ENCODE assay signal across 1 cellular context in the genomic region with DNA sequence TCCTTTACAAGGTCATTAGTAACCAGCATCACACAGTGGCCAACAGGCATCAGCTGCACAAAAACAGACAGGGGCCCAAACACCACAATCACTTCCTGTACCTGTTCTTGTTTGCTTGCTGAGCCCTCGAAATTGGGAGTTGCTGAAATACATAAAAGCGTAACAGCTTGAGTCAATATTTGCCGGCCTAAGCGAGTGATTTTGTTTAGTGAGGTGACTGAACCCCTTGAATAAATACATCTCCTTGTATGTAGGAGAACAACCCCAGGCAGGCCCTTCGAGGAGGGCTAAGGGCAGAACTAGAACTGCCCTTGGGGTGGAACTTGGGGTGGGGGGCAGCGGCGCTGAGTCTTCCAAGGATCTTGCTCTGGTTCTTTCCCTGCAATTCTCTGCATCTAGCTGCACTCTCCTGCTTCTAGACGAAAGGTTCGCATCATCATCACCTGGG.
A peak's percentile ranks its signal among the peaks of the same experiment; 100 is the strongest.
TF ChIP-seq lines count a peak whose summit lies in the region.

No MANE protein-coding gene starts in this region.

TF ChIP-seq in HepG2, 621 proteins besides CTCF, POLR2A, EP300 and RAD21 (continued from another document and continues in another):
- TF ChIP-seq, protein P1, sequence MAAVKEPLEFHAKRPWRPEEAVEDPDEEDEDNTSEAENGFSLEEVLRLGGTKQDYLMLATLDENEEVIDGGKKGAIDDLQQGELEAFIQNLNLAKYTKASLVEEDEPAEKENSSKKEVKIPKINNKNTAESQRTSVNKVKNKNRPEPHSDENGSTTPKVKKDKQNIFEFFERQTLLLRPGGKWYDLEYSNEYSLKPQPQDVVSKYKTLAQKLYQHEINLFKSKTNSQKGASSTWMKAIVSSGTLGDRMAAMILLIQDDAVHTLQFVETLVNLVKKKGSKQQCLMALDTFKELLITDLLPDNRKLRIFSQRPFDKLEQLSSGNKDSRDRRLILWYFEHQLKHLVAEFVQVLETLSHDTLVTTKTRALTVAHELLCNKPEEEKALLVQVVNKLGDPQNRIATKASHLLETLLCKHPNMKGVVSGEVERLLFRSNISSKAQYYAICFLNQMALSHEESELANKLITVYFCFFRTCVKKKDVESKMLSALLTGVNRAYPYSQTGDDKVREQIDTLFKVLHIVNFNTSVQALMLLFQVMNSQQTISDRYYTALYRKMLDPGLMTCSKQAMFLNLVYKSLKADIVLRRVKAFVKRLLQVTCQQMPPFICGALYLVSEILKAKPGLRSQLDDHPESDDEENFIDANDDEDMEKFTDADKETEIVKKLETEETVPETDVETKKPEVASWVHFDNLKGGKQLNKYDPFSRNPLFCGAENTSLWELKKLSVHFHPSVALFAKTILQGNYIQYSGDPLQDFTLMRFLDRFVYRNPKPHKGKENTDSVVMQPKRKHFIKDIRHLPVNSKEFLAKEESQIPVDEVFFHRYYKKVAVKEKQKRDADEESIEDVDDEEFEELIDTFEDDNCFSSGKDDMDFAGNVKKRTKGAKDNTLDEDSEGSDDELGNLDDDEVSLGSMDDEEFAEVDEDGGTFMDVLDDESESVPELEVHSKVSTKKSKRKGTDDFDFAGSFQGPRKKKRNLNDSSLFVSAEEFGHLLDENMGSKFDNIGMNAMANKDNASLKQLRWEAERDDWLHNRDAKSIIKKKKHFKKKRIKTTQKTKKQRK (IDR thresholded peaks at IDR 0.05; ENCODE audit: low read length), result no peak
- TF ChIP-seq HDAC6 (IDR thresholded peaks at IDR 0.05; ENCODE audit: low read depth, low read length) (no peak), ZFP36L2 (CRISPR knock-in tag; IDR thresholded peaks at IDR 0.05) (no peak), ZNF317 (CRISPR knock-in tag; IDR thresholded peaks at IDR 0.05) (0 out of 2 replicates have a peak, but pooled peaks have one; percentile 52), PRMT3 (CRISPR knock-in tag; IDR thresholded peaks at IDR 0.05; ENCODE audit: borderline replicate concordance, low read depth) (no peak), NKX3-1 (CRISPR knock-in tag; IDR thresholded peaks at IDR 0.05) (peak; percentile 69; the same call in 1 of the 2 replicates), KLF16 (CRISPR knock-in tag; IDR thresholded peaks at IDR 0.05) (peak in 1 of 2 experiments; percentile 86; a peak in 2 of 4 replicates), BHLHE40 (IDR thresholded peaks at IDR 0.05; ENCODE audit: low read length) (peak; percentile 18; the same call in 1 of the 2 replicates), ZKSCAN5 (CRISPR knock-in tag; IDR thresholded peaks at IDR 0.05) (no peak), RXRB (CRISPR knock-in tag; IDR thresholded peaks at IDR 0.05; ENCODE audit: borderline replicate concordance) (peak; percentile 99), STAT5B (CRISPR knock-in tag; IDR thresholded peaks at IDR 0.05) (no peak), ZNF274 (CRISPR knock-in tag; IDR thresholded peaks at IDR 0.05) (no peak), ZNF251 (CRISPR knock-in tag; IDR thresholded peaks at IDR 0.05) (no peak), CC2D1A (CRISPR knock-in tag; IDR thresholded peaks at IDR 0.05) (no peak)
- TF ChIP-seq, protein P2, sequence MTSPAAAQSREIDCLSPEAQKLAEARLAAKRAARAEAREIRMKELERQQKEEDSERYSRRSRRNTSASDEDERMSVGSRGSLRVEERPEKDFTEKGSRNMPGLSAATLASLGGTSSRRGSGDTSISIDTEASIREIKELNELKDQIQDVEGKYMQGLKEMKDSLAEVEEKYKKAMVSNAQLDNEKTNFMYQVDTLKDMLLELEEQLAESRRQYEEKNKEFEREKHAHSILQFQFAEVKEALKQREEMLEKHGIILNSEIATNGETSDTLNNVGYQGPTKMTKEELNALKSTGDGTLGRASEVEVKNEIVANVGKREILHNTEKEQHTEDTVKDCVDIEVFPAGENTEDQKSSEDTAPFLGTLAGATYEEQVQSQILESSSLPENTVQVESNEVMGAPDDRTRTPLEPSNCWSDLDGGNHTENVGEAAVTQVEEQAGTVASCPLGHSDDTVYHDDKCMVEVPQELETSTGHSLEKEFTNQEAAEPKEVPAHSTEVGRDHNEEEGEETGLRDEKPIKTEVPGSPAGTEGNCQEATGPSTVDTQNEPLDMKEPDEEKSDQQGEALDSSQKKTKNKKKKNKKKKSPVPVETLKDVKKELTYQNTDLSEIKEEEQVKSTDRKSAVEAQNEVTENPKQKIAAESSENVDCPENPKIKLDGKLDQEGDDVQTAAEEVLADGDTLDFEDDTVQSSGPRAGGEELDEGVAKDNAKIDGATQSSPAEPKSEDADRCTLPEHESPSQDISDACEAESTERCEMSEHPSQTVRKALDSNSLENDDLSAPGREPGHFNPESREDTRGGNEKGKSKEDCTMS (CRISPR knock-in tag; conservative IDR thresholded peaks at IDR 0.05), result no peak
- TF ChIP-seq, protein P3, sequence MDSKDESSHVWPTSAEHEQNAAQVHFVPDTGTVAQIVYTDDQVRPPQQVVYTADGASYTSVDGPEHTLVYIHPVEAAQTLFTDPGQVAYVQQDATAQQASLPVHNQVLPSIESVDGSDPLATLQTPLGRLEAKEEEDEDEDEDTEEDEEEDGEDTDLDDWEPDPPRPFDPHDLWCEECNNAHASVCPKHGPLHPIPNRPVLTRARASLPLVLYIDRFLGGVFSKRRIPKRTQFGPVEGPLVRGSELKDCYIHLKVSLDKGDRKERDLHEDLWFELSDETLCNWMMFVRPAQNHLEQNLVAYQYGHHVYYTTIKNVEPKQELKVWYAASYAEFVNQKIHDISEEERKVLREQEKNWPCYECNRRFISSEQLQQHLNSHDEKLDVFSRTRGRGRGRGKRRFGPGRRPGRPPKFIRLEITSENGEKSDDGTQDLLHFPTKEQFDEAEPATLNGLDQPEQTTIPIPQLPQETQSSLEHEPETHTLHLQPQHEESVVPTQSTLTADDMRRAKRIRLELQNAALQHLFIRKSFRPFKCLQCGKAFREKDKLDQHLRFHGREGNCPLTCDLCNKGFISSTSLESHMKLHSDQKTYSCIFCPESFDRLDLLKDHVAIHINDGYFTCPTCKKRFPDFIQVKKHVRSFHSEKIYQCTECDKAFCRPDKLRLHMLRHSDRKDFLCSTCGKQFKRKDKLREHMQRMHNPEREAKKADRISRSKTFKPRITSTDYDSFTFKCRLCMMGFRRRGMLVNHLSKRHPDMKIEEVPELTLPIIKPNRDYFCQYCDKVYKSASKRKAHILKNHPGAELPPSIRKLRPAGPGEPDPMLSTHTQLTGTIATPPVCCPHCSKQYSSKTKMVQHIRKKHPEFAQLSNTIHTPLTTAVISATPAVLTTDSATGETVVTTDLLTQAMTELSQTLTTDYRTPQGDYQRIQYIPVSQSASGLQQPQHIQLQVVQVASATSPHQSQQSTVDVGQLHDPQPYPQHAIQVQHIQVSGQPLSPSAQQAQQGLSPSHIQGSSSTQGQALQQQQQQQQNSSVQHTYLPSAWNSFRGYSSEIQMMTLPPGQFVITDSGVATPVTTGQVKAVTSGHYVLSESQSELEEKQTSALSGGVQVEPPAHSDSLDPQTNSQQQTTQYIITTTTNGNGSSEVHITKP (CRISPR knock-in tag; IDR thresholded peaks at IDR 0.05; ENCODE audit: low read depth), result peak; percentile 45; the same call in 1 of the 2 replicates
- TF ChIP-seq, protein P4, sequence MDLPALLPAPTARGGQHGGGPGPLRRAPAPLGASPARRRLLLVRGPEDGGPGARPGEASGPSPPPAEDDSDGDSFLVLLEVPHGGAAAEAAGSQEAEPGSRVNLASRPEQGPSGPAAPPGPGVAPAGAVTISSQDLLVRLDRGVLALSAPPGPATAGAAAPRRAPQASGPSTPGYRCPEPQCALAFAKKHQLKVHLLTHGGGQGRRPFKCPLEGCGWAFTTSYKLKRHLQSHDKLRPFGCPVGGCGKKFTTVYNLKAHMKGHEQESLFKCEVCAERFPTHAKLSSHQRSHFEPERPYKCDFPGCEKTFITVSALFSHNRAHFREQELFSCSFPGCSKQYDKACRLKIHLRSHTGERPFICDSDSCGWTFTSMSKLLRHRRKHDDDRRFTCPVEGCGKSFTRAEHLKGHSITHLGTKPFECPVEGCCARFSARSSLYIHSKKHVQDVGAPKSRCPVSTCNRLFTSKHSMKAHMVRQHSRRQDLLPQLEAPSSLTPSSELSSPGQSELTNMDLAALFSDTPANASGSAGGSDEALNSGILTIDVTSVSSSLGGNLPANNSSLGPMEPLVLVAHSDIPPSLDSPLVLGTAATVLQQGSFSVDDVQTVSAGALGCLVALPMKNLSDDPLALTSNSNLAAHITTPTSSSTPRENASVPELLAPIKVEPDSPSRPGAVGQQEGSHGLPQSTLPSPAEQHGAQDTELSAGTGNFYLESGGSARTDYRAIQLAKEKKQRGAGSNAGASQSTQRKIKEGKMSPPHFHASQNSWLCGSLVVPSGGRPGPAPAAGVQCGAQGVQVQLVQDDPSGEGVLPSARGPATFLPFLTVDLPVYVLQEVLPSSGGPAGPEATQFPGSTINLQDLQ (CRISPR knock-in tag; IDR thresholded peaks at IDR 0.05), result no peak
- TF ChIP-seq, protein P5, sequence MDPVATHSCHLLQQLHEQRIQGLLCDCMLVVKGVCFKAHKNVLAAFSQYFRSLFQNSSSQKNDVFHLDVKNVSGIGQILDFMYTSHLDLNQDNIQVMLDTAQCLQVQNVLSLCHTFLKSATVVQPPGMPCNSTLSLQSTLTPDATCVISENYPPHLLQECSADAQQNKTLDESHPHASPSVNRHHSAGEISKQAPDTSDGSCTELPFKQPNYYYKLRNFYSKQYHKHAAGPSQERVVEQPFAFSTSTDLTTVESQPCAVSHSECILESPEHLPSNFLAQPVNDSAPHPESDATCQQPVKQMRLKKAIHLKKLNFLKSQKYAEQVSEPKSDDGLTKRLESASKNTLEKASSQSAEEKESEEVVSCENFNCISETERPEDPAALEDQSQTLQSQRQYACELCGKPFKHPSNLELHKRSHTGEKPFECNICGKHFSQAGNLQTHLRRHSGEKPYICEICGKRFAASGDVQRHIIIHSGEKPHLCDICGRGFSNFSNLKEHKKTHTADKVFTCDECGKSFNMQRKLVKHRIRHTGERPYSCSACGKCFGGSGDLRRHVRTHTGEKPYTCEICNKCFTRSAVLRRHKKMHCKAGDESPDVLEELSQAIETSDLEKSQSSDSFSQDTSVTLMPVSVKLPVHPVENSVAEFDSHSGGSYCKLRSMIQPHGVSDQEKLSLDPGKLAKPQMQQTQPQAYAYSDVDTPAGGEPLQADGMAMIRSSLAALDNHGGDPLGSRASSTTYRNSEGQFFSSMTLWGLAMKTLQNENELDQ (CRISPR knock-in tag; IDR thresholded peaks at IDR 0.05; ENCODE audit: borderline replicate concordance), result no peak
- TF ChIP-seq, protein P6, sequence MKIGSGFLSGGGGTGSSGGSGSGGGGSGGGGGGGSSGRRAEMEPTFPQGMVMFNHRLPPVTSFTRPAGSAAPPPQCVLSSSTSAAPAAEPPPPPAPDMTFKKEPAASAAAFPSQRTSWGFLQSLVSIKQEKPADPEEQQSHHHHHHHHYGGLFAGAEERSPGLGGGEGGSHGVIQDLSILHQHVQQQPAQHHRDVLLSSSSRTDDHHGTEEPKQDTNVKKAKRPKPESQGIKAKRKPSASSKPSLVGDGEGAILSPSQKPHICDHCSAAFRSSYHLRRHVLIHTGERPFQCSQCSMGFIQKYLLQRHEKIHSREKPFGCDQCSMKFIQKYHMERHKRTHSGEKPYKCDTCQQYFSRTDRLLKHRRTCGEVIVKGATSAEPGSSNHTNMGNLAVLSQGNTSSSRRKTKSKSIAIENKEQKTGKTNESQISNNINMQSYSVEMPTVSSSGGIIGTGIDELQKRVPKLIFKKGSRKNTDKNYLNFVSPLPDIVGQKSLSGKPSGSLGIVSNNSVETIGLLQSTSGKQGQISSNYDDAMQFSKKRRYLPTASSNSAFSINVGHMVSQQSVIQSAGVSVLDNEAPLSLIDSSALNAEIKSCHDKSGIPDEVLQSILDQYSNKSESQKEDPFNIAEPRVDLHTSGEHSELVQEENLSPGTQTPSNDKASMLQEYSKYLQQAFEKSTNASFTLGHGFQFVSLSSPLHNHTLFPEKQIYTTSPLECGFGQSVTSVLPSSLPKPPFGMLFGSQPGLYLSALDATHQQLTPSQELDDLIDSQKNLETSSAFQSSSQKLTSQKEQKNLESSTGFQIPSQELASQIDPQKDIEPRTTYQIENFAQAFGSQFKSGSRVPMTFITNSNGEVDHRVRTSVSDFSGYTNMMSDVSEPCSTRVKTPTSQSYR (CRISPR knock-in tag; IDR thresholded peaks at IDR 0.05; ENCODE audit: borderline replicate concordance), result peak; percentile 51; the same call in 1 of the 2 replicates
- TF ChIP-seq, protein P7, sequence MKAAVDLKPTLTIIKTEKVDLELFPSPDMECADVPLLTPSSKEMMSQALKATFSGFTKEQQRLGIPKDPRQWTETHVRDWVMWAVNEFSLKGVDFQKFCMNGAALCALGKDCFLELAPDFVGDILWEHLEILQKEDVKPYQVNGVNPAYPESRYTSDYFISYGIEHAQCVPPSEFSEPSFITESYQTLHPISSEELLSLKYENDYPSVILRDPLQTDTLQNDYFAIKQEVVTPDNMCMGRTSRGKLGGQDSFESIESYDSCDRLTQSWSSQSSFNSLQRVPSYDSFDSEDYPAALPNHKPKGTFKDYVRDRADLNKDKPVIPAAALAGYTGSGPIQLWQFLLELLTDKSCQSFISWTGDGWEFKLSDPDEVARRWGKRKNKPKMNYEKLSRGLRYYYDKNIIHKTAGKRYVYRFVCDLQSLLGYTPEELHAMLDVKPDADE (CRISPR knock-in tag; IDR thresholded peaks at IDR 0.05), result no peak
- TF ChIP-seq, protein P8, sequence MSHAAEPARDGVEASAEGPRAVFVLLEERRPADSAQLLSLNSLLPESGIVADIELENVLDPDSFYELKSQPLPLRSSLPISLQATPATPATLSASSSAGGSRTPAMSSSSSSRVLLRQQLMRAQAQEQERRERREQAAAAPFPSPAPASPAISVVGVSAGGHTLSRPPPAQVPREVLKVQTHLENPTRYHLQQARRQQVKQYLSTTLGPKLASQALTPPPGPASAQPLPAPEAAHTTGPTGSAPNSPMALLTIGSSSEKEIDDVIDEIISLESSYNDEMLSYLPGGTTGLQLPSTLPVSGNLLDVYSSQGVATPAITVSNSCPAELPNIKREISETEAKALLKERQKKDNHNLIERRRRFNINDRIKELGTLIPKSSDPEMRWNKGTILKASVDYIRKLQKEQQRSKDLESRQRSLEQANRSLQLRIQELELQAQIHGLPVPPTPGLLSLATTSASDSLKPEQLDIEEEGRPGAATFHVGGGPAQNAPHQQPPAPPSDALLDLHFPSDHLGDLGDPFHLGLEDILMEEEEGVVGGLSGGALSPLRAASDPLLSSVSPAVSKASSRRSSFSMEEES (CRISPR knock-in tag; IDR thresholded peaks at IDR 0.05), result peak; percentile 92
- TF ChIP-seq, protein P9, sequence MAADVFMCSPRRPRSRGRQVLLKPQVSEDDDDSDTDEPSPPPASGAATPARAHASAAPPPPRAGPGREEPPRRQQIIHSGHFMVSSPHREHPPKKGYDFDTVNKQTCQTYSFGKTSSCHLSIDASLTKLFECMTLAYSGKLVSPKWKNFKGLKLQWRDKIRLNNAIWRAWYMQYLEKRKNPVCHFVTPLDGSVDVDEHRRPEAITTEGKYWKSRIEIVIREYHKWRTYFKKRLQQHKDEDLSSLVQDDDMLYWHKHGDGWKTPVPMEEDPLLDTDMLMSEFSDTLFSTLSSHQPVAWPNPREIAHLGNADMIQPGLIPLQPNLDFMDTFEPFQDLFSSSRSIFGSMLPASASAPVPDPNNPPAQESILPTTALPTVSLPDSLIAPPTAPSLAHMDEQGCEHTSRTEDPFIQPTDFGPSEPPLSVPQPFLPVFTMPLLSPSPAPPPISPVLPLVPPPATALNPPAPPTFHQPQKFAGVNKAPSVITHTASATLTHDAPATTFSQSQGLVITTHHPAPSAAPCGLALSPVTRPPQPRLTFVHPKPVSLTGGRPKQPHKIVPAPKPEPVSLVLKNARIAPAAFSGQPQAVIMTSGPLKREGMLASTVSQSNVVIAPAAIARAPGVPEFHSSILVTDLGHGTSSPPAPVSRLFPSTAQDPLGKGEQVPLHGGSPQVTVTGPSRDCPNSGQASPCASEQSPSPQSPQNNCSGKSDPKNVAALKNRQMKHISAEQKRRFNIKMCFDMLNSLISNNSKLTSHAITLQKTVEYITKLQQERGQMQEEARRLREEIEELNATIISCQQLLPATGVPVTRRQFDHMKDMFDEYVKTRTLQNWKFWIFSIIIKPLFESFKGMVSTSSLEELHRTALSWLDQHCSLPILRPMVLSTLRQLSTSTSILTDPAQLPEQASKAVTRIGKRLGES (CRISPR knock-in tag; IDR thresholded peaks at IDR 0.05; ENCODE audit: borderline replicate concordance), result no peak
